29 cellular contexts compared by ENCODE assay signal in the genomic region with DNA sequence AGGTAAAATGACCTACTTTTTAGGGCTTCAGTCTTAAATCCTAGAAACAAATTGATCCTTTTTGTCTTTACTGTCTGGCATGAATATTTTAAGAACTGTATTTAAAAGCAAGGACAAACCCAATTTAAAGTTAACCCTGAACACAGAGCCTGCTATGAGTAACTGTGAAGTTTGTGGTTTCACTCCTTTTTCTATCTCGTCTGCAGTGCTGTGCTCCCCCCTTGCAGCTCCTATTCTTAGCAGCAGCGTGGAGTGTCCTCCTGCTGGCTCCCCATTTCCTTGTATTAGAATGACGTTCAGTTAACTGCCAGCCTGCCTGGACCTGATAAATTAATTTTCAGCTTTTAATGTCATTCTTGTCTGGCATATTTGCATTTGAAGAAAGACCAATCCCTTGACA. TPM values are rescaled to one million over a fixed set of nuclear protein-coding genes. Genes with fewer than 3 reads are reported as not detected.
"Had no signal": no experiment of that assay in that cellular context is flagged by ENCODE, and none has a peak within 500 bp of the region (broad histone marks: within the 10 kb centered on the region; RNA-seq: fewer than 3 reads in every experiment).

No MANE protein-coding gene starts in this region.

- H3K9me3 ChIP-seq: gastroesophageal sphincter, heart left ventricle, lower lobe of right lung, neutrophil, pancreas, thyroid gland, upper lobe of right lung had no signal

- H3K4me3 Mint-ChIP-seq: activated naive CD4-positive, alpha-beta T cell treated with anti-CD3 and anti-CD28 coated beads for 36 hours; activated T-cell treated with anti-CD3 and anti-CD28 coated beads, Interleukin-2, amount 50 U/mL, for 4 hours; naive B cell; stimulated activated naive CD8-positive, alpha-beta T cell treated with anti-CD3 and anti-CD28 coated beads, Interleukin-15, Interleukin-2, amounts not matched to agents 100 ng/mL and 50 ng/mL, for 24 hours had no signal

- H3K36me3 Mint-ChIP-seq: naive B cell had no signal

- H3K27me3 ChIP-seq: gastroesophageal sphincter, pancreas, thyroid gland, upper lobe of right lung had no signal

- H3K36me3 ChIP-seq: gastroesophageal sphincter, heart left ventricle, lower lobe of right lung, neutrophil, pancreas, thyroid gland, upper lobe of right lung had no signal

- ATAC-seq: activated T-cell treated with anti-CD3 and anti-CD28 coated beads, Interleukin-2, amount 50 U/mL, for 4 hours; gastroesophageal sphincter; heart left ventricle; left lobe of liver; lower lobe of right lung; pancreas; right cardiac atrium; upper lobe of right lung had no signal

- H3K27ac ChIP-seq: coronary artery, epithelial cell of prostate, gastroesophageal sphincter, heart left ventricle, lower lobe of right lung, neutrophil, pancreas, thyroid gland, upper lobe of right lung had no signal

- DNase-seq: activated CD4-positive, alpha-beta T cell treated with anti-CD3 and anti-CD28 coated beads for 4 hours; activated CD4-positive, alpha-beta T cell treated with anti-CD3 and anti-CD28 coated beads, Interleukin-2, amount 50 U/mL, for 48 hours; activated CD4-positive, CD25-positive, alpha-beta regulatory T cell; activated CD8-positive, alpha-beta memory T cell treated with anti-CD3 and anti-CD28 coated beads, Interleukin-2, amount 50 U/mL, for 48 hours; activated naive CD4-positive, alpha-beta T cell treated with anti-CD3 and anti-CD28 coated beads for 36 hours; activated T-cell treated with anti-CD3 and anti-CD28 coated beads, Interleukin-2, amount 50 U/mL, for 4 hours; amygdala; cerebellar nuclear complex; heart left ventricle; kidney; lower lobe of right lung; naive B cell; pancreas; right cardiac atrium; stimulated activated CD4-positive, alpha-beta T cell treated with anti-CD3 and anti-CD28 coated beads, Interleukin-12 subunit alpha, Interleukin-12 subunit beta, amount 100 ng/mL, for 4 hours; stimulated activated CD4-positive, alpha-beta T cell treated with anti-CD3 and anti-CD28 coated beads, Interleukin-4, amount 100 ng/mL, for 4 hours; substantia nigra; T-helper 9 cell; thyroid gland; upper lobe of right lung had no signal

- H3K27me3 Mint-ChIP-seq: naive B cell; stimulated activated naive CD8-positive, alpha-beta T cell treated with anti-CD3 and anti-CD28 coated beads, Interleukin-15, Interleukin-2, amounts not matched to agents 100 ng/mL and 50 ng/mL, for 24 hours had no signal

- H3K4me1 Mint-ChIP-seq: naive B cell had no signal

- H3K27ac Mint-ChIP-seq: activated naive CD4-positive, alpha-beta T cell treated with anti-CD3 and anti-CD28 coated beads for 36 hours; stimulated activated naive CD8-positive, alpha-beta T cell treated with anti-CD3 and anti-CD28 coated beads, Interleukin-15, Interleukin-2, amounts not matched to agents 100 ng/mL and 50 ng/mL, for 24 hours had no signal

- H3K4me1 ChIP-seq: gastroesophageal sphincter, heart left ventricle, lower lobe of right lung, pancreas, thyroid gland, upper lobe of right lung had no signal

- H3K4me3 ChIP-seq: coronary artery, gastroesophageal sphincter, heart left ventricle, lower lobe of right lung, pancreas, thyroid gland, upper lobe of right lung had no signal

RNA-seq across cellular contexts. Expression of a gene that starts 40.0 kb away (rescaled TPM):
- total RNA-seq: activated CD8-positive, alpha-beta memory T cell treated with anti-CD3 and anti-CD28 coated beads for 36 hours; activated naive CD4-positive, alpha-beta T cell treated with anti-CD3 and anti-CD28 coated beads for 36 hours; activated T-cell treated with anti-CD3 and anti-CD28 coated beads, Interleukin-2, amount 50 U/mL, for 4 hours; pulmonary artery endothelial cell; T-helper 1 cell treated with Interleukin-12 subunit alpha and Interleukin-12 subunit beta and Interleukin-4 antibody, amounts not matched to agents 30 ng/mL and 1 ng/mL, for 36 hours had no signal
